Comparison of ENCODE assay signal across 9 cellular contexts in genomic region chr17:29615492-29616299, GRCh38. TPM values are rescaled to one million over a fixed set of nuclear protein-coding genes. Genes with fewer than 3 reads are reported as not detected.
DNase-seq lines count a peak whose midpoint lies in the region; ATAC-seq, FAIRE-seq and TF ChIP-seq lines count a peak whose summit lies in the region.
"Had no signal": no experiment of that assay in that cellular context is flagged by ENCODE, and none has a peak within 500 bp of the region (broad histone marks: within the 10 kb centered on the region; RNA-seq: fewer than 3 reads in every experiment).

No MANE protein-coding gene starts in this region.

- H3K9ac ChIP-seq in NT2/D1 (ENCODE audit: insufficient read length, low read depth) (peak overlapping the region; percentile 44), mucosa of rectum (ENCODE audit: low read depth in 1 of 2, low read length in 2 of 2) (peak overlapping the region; percentile 6 to 32)

- ATAC-seq in HG02852 (IDR thresholded peaks at IDR 0.05; ENCODE audit: unreplicated experiment) = peak; percentile 55

- TF ChIP-seq CTCF in esophagus muscularis mucosa (IDR thresholded peaks at IDR 0.05) = no peak

- H3K27ac Mint-ChIP-seq in activated T-helper 1 cell treated with anti-CD3 and anti-CD28 coated beads, Interleukin-12 subunit alpha, Interleukin-12 subunit beta, Interleukin-2, Interleukin-4 antibody, amounts not matched to agents 30 ng/mL and 10 ng/mL and 1 ng/mL, durations not matched to agents 14 hours and 24 hours and 36 hours = peak overlapping the region; percentile 77

- H3K4me3 ChIP-seq in NT2/D1 (ENCODE audit: insufficient read length, low read depth) = peak overlapping the region; percentile 29
- peak overlapping the region; percentile 48 to 55 (median 50) for H3K4me3 ChIP-seq in esophagus muscularis mucosa
- H3K4me3 ChIP-seq in mucosa of rectum (ENCODE audit: low read length in 2 of 2) = peak overlapping the region; percentile 56 to 67

- in situ Hi-C loops in G401 (cut with HindIII; ENCODE audit: low sequenced_read_pairs) = no loop called here

- H3K4me3 Mint-ChIP-seq in activated T-helper 1 cell treated with anti-CD3 and anti-CD28 coated beads, Interleukin-12 subunit alpha, Interleukin-12 subunit beta, Interleukin-2, Interleukin-4 antibody, amounts not matched to agents 30 ng/mL and 10 ng/mL and 1 ng/mL, durations not matched to agents 14 hours and 24 hours and 36 hours = peak overlapping the region; percentile 81

- H3K27me3 ChIP-seq in NT2/D1 (ENCODE audit: insufficient read depth, insufficient read length) = peaks cover 50% of the 10 kb centered on the region
- peaks cover 0 to 6% (median 0%) of the 10 kb centered on the region in 4 donors for H3K27me3 ChIP-seq in esophagus muscularis mucosa
- H3K27me3 ChIP-seq in mucosa of rectum (ENCODE audit: control insufficient read depth in 2 of 2, insufficient read depth in 2 of 2, low read length in 2 of 2) = peaks cover 14 to 21% of the 10 kb centered on the region in 2 donors

- peaks cover 18% of the 10 kb centered on the region; the same call in 1 of the 2 replicates for H3K9me3 ChIP-seq in NT2/D1 (ENCODE audit: insufficient read depth, low read length)
- no peaks in the 10 kb centered on the region for H3K9me3 ChIP-seq in esophagus muscularis mucosa
- no peaks in the 10 kb centered on the region for H3K9me3 ChIP-seq in mucosa of rectum (ENCODE audit: control insufficient read depth in 2 of 2, low read length in 2 of 2)

- intact Hi-C loops in activated T-helper 1 cell treated with anti-CD3 and anti-CD28 coated beads, Interleukin-12 subunit alpha, Interleukin-12 subunit beta, Interleukin-2, Interleukin-4 antibody, amounts not matched to agents 30 ng/mL and 10 ng/mL and 1 ng/mL, durations not matched to agents 14 hours and 24 hours and 36 hours (cut with micrococcal nuclease) = loop anchor here (1.0 to 10.0 kb wide), 4 partner anchors 8 to 499 kb away; partner anchors contain the start of genes GIT1, NSRP1 and SSH2
- intact Hi-C loops in esophagus muscularis mucosa (cut with DNase I) = loop anchor here (5.0 to 10.0 kb wide), 2 partner anchors 33 to 159 kb away; no protein-coding TSS in a partner anchor

- H3K36me3 ChIP-seq in NT2/D1 (ENCODE audit: insufficient read depth, insufficient read length, low read length) (no peaks in the 10 kb centered on the region), esophagus muscularis mucosa (no peaks in the 10 kb centered on the region), mucosa of rectum (ENCODE audit: control insufficient read depth in 2 of 2, insufficient read depth in 2 of 2, low read length in 2 of 2) (no peaks in the 10 kb centered on the region)

- TF ChIP-seq EP300 in esophagus muscularis mucosa (IDR thresholded peaks at IDR 0.05) = no peak

- DNase-seq in G401 (ENCODE audit: low spot score) = peak; percentile 80
- DNase-seq in NT2/D1 (ENCODE audit: low read depth, low spot score) = peak; percentile 55
- DNase-seq in activated T-helper 1 cell treated with anti-CD3 and anti-CD28 coated beads, Interleukin-12 subunit alpha, Interleukin-12 subunit beta, Interleukin-2, Interleukin-4 antibody, amounts not matched to agents 30 ng/mL and 10 ng/mL and 1 ng/mL, durations not matched to agents 14 hours and 24 hours and 36 hours (ENCODE audit: low spot score) = peak; percentile 86
- peak; percentile 96 for DNase-seq in esophagus muscularis mucosa (ENCODE audit: extremely low spot score)
- DNase-seq in stimulated activated CD8-positive, alpha-beta memory T cell treated with anti-CD3 and anti-CD28 coated beads, Interleukin-7, amount 100 ng/mL, for 1 hour (ENCODE audit: low read depth in 2 of 2) = peak; percentile 64 to 71
- no peak for DNase-seq in H54 (ENCODE audit: insufficient read length, low spot score)

- WGBS in esophagus muscularis mucosa = 17% methylated on average over 15 of the region's 74 CpGs

- FAIRE-seq in H54 (lab: Jason Lieb, UNC) = no peak
- FAIRE-seq: endometrium had no signal

- H3K4me1 ChIP-seq in NT2/D1 (ENCODE audit: insufficient read depth, insufficient read length) = peaks cover 22% of the 10 kb centered on the region
- H3K4me1 ChIP-seq in esophagus muscularis mucosa = peaks cover 81 to 83% (median 81%) of the 10 kb centered on the region in 4 donors
- H3K4me1 ChIP-seq in mucosa of rectum (ENCODE audit: control insufficient read depth in 2 of 2, insufficient read depth in 2 of 2, low read length in 2 of 2) = peaks cover 38 to 43% of the 10 kb centered on the region in 2 donors

- H3K4me1 Mint-ChIP-seq in activated T-helper 1 cell treated with anti-CD3 and anti-CD28 coated beads, Interleukin-12 subunit alpha, Interleukin-12 subunit beta, Interleukin-2, Interleukin-4 antibody, amounts not matched to agents 30 ng/mL and 10 ng/mL and 1 ng/mL, durations not matched to agents 14 hours and 24 hours and 36 hours (ENCODE audit: low read depth) = peaks cover 35% of the 10 kb centered on the region

- peaks cover 8% of the 10 kb centered on the region for H3K27me3 Mint-ChIP-seq in activated T-helper 1 cell treated with anti-CD3 and anti-CD28 coated beads, Interleukin-12 subunit alpha, Interleukin-12 subunit beta, Interleukin-2, Interleukin-4 antibody, amounts not matched to agents 30 ng/mL and 10 ng/mL and 1 ng/mL, durations not matched to agents 14 hours and 24 hours and 36 hours (ENCODE audit: insufficient read depth)

- H3K9me3 Mint-ChIP-seq in activated T-helper 1 cell treated with anti-CD3 and anti-CD28 coated beads, Interleukin-12 subunit alpha, Interleukin-12 subunit beta, Interleukin-2, Interleukin-4 antibody, amounts not matched to agents 30 ng/mL and 10 ng/mL and 1 ng/mL, durations not matched to agents 14 hours and 24 hours and 36 hours = no peaks in the 10 kb centered on the region

- TF ChIP-seq POLR2A in esophagus muscularis mucosa (IDR thresholded peaks at IDR 0.05; ENCODE audit: low read depth) (no peak), H54 (IDR thresholded peaks at IDR 0.05; ENCODE audit: low read depth, low read length) (no peak)

- H3K27ac ChIP-seq in esophagus muscularis mucosa (replicated peaks in 1 of 4) (peak overlapping the region; percentile 32 to 72 (median 66)), mucosa of rectum (ENCODE audit: low read depth in 2 of 2, low read length in 2 of 2) (peak overlapping the region in 1 of 2 donors; percentile 56)

- H3K36me3 Mint-ChIP-seq in activated T-helper 1 cell treated with anti-CD3 and anti-CD28 coated beads, Interleukin-12 subunit alpha, Interleukin-12 subunit beta, Interleukin-2, Interleukin-4 antibody, amounts not matched to agents 30 ng/mL and 10 ng/mL and 1 ng/mL, durations not matched to agents 14 hours and 24 hours and 36 hours (ENCODE audit: low read depth) = no peaks in the 10 kb centered on the region

RNA-seq across cellular contexts. Expression of gene CORO6, which starts 7.0 kb away (rescaled TPM):
- 3.6 and 9.7 TPM in 2 replicates for total RNA-seq in G401 (2014; rRNA removed; shearing (Covaris generic))
- total RNA-seq in activated T-helper 1 cell treated with anti-CD3 and anti-CD28 coated beads, Interleukin-12 subunit alpha, Interleukin-12 subunit beta, Interleukin-2, Interleukin-4 antibody, amounts not matched to agents 30 ng/mL and 10 ng/mL and 1 ng/mL, durations not matched to agents 14 hours and 24 hours and 36 hours = 5.1 and 6.4 TPM in 2 replicates
- total RNA-seq in esophagus muscularis mucosa = 10 to 100 TPM; 43.7 to 67.7 (median 46.9) TPM

RNA-seq across cellular contexts. Expression of gene ANKRD13B, which starts 22.8 kb away (rescaled TPM):
- 17.5 and 29.6 TPM in 2 replicates for total RNA-seq in G401 (2014; rRNA removed; shearing (Covaris generic))
- 45.8 and 46.2 TPM in 2 replicates for total RNA-seq in activated T-helper 1 cell treated with anti-CD3 and anti-CD28 coated beads, Interleukin-12 subunit alpha, Interleukin-12 subunit beta, Interleukin-2, Interleukin-4 antibody, amounts not matched to agents 30 ng/mL and 10 ng/mL and 1 ng/mL, durations not matched to agents 14 hours and 24 hours and 36 hours
- total RNA-seq in esophagus muscularis mucosa = 10 to 100 TPM in 3 of 4 donors, 1 to 10 TPM in 1; 8.0 to 16.1 (median 13.4) TPM

RNA-seq across cellular contexts. Expression of gene GIT1, which starts 26.2 kb away (rescaled TPM):
- 42.2 and 45.9 TPM in 2 replicates for total RNA-seq in G401 (2014; rRNA removed; shearing (Covaris generic))
- 81.0 and 87.5 TPM in 2 replicates for total RNA-seq in activated T-helper 1 cell treated with anti-CD3 and anti-CD28 coated beads, Interleukin-12 subunit alpha, Interleukin-12 subunit beta, Interleukin-2, Interleukin-4 antibody, amounts not matched to agents 30 ng/mL and 10 ng/mL and 1 ng/mL, durations not matched to agents 14 hours and 24 hours and 36 hours
- total RNA-seq in esophagus muscularis mucosa = 10 to 100 TPM; 28.7 to 50.4 (median 39.9) TPM

RNA-seq across cellular contexts. Expression of gene TP53I13, which starts 47.2 kb away (rescaled TPM):
- total RNA-seq in G401 (2014; rRNA removed; shearing (Covaris generic)) = 72.2 and 119 TPM in 2 replicates
- 67.4 and 71.8 TPM in 2 replicates for total RNA-seq in activated T-helper 1 cell treated with anti-CD3 and anti-CD28 coated beads, Interleukin-12 subunit alpha, Interleukin-12 subunit beta, Interleukin-2, Interleukin-4 antibody, amounts not matched to agents 30 ng/mL and 10 ng/mL and 1 ng/mL, durations not matched to agents 14 hours and 24 hours and 36 hours
- 10 to 100 TPM; 40.9 to 72.6 (median 55.7) TPM for total RNA-seq in esophagus muscularis mucosa

RNA-seq across cellular contexts. Expression of gene ABHD15, which starts 48.9 kb away (rescaled TPM):
- total RNA-seq in G401 (2014; rRNA removed; shearing (Covaris generic)) = 5.2 and 11.1 TPM in 2 replicates
- total RNA-seq in activated T-helper 1 cell treated with anti-CD3 and anti-CD28 coated beads, Interleukin-12 subunit alpha, Interleukin-12 subunit beta, Interleukin-2, Interleukin-4 antibody, amounts not matched to agents 30 ng/mL and 10 ng/mL and 1 ng/mL, durations not matched to agents 14 hours and 24 hours and 36 hours = 18.5 and 19.5 TPM in 2 replicates
- 10 to 100 TPM in 3 of 4 donors, 1 to 10 TPM in 1; 6.8 to 18.3 (median 11.9) TPM for total RNA-seq in esophagus muscularis mucosa
